2 cellular contexts compared by ENCODE assay signal in the genomic region with DNA sequence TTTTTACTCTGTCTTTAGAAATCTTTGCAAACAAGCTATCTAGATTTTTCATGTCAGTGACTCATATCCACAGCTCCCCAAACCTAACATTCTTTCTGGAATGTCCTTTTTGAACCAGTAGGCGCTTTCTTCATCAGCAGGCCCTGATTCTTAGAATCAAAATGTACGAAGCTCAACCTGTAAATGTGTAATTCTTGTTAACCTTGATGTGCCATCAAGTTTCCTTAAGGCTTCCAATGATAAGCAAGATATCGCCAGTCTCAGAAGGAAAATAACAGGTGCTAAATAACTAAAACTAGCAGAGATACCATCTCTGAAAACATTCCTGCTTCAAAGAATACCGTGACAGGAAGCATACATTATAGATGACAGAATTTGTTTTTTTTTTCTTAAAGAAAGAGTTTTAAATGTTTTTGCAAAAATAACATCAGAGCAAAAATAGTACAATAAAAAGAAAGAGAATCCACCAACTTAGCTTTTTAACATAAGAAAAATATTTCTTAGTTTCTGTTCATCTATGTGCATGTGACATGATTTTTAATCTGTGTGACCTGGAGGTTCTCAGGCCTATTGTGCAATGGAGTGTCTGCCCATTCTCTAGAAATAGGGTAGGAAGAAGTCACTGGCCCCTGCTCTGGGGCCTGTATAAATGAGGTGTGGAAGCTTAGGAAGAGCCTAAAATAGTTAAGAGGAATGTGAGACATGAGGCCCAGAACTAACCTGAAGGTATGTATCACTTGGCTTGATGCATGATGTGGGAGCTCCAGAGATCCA.
TF ChIP-seq lines count a peak whose summit lies in the region.

No MANE protein-coding gene starts in this region.

TF ChIP-seq in IMR-90, 13 proteins besides CTCF, POLR2A, EP300 and RAD21:
- TF ChIP-seq USF2 (IDR thresholded peaks at IDR 0.05; ENCODE audit: low read depth, low read length) (no peak), BHLHE40 (IDR thresholded peaks at IDR 0.05; ENCODE audit: low read depth, low read length) (no peak), CEBPB (IDR thresholded peaks at IDR 0.05; ENCODE audit: low read depth, low read length) (peak; percentile 86), RFX5 (IDR thresholded peaks at IDR 0.05; ENCODE audit: low read depth, low read length) (no peak), MXI1 (IDR thresholded peaks at IDR 0.05; ENCODE audit: borderline replicate concordance, low read depth, low read length) (no peak), MAZ (IDR thresholded peaks at IDR 0.05; ENCODE audit: borderline replicate concordance, low read depth, low read length) (no peak), SMC3 (IDR thresholded peaks at IDR 0.05; ENCODE audit: low read depth, low read length) (no peak), RCOR1 (IDR thresholded peaks at IDR 0.05; ENCODE audit: insufficient replicate concordance, low read length) (no peak), MAFK (IDR thresholded peaks at IDR 0.05; ENCODE audit: low read depth, low read length) (no peak), CHD1 (IDR thresholded peaks at IDR 0.05; ENCODE audit: low read depth, low read length) (no peak), NFE2L2 (IDR thresholded peaks at IDR 0.05; ENCODE audit: low read depth, low read length) (no peak), FOS (IDR thresholded peaks at IDR 0.05; ENCODE audit: low read depth, low read length) (peak; percentile 39; the same call in 1 of the 2 replicates)
- TF ChIP-seq, protein P1, sequence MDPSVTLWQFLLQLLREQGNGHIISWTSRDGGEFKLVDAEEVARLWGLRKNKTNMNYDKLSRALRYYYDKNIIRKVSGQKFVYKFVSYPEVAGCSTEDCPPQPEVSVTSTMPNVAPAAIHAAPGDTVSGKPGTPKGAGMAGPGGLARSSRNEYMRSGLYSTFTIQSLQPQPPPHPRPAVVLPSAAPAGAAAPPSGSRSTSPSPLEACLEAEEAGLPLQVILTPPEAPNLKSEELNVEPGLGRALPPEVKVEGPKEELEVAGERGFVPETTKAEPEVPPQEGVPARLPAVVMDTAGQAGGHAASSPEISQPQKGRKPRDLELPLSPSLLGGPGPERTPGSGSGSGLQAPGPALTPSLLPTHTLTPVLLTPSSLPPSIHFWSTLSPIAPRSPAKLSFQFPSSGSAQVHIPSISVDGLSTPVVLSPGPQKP (IDR thresholded peaks at IDR 0.05; ENCODE audit: borderline replicate concordance, low read depth, low read length): no peak

TF ChIP-seq in K562, 482 proteins besides CTCF, POLR2A, EP300 and RAD21:
- TF ChIP-seq CBFA2T3 (IDR thresholded peaks at IDR 0.05) (0 out of 2 replicates have a peak, but pooled peaks have one; percentile 29), TEAD4 (IDR thresholded peaks at IDR 0.05; ENCODE audit: low read length) (peak; percentile 32; the same call in 1 of the 2 replicates), TEAD4 (CRISPR knock-in tag; IDR thresholded peaks at IDR 0.05; ENCODE audit: borderline replicate concordance) (no peak), CEBPB (tag; IDR thresholded peaks at IDR 0.05) (peak; percentile 80), ZFPM2 (CRISPR knock-in tag; IDR thresholded peaks at IDR 0.05) (no peak), CEBPG (CRISPR knock-in tag; IDR thresholded peaks at IDR 0.05) (no peak), CEBPG (tag; conservative IDR thresholded peaks at IDR 0.05 in 1 of 2, IDR thresholded peaks at IDR 0.05 in 1 of 2) (peak; percentile 49 to 77), ZNF311 (CRISPR knock-in tag; IDR thresholded peaks at IDR 0.05) (no peak), TCF3 (CRISPR knock-in tag; IDR thresholded peaks at IDR 0.05) (no peak), CBFA2T2 (conservative IDR thresholded peaks at IDR 0.05) (0 out of 2 replicates have a peak, but pooled peaks have one; percentile 5), FOSL1 (tag; conservative IDR thresholded peaks at IDR 0.05) (0 out of 2 replicates have a peak, but pooled peaks have one; percentile 38), TEAD1 (CRISPR knock-in tag; IDR thresholded peaks at IDR 0.05) (0 out of 4 replicates have a peak, but pooled peaks of 1 of the 2 experiments have one; percentile 19), POLR2G (IDR thresholded peaks at IDR 0.05; ENCODE audit: low read depth, low read length) (no peak)
